8 cellular contexts compared by ENCODE assay signal in genomic region chr6:149938571-149939462, GRCh38. TPM values are rescaled to one million over a fixed set of nuclear protein-coding genes. Genes with fewer than 3 reads are reported as not detected.
A peak's percentile ranks its signal among the peaks of the same experiment; 100 is the strongest.
DNase-seq lines count a peak whose midpoint lies in the region; ATAC-seq, FAIRE-seq and TF ChIP-seq lines count a peak whose summit lies in the region.

No MANE protein-coding gene starts in this region.

- H3K4ac ChIP-seq in H1 (replicated peaks; ENCODE audit: insufficient read length, low read depth, low read length) = no peak overlapping the region

- H2BK20ac ChIP-seq in H1 (ENCODE audit: low read length) = no peak overlapping the region

- H3K27me3 ChIP-seq in H1 (replicated peaks in 1 of 4; ENCODE audit: control insufficient read depth in 3 of 4, extremely low read depth in 1 of 4, insufficient read depth in 3 of 4, low read length in 3 of 4) = peaks cover 72 to 95% (median 90%) of the 10 kb centered on the region in 4 experiments
- H3K27me3 ChIP-seq in neutrophil = peaks cover 100% of the 10 kb centered on the region

- TF ChIP-seq CTCF in AG10803 (conservative IDR thresholded peaks at IDR 0.05; ENCODE audit: low read length) (no peak), H1 (IDR thresholded peaks at IDR 0.05; ENCODE audit: control extremely low read depth in 1 of 3, insufficient read depth in 1 of 3, low read depth in 1 of 3, low read length in 3 of 3) (no peak), neutrophil (IDR thresholded peaks at IDR 0.05) (no peak)

- no peak for TF ChIP-seq EP300 in H1 (IDR thresholded peaks at IDR 0.05; ENCODE audit: borderline replicate concordance in 1 of 2, low read depth in 2 of 2, low read length in 2 of 2)

- peak overlapping the region; percentile 58 to 71 for H3K4me2 ChIP-seq in H1 (ENCODE audit: insufficient read depth in 1 of 2, low read depth in 2 of 2, low read length in 2 of 2)

- H2BK12ac ChIP-seq in H1 (ENCODE audit: low read depth, low read length) = no peak overlapping the region

- H3K27ac ChIP-seq in H1 (ENCODE audit: low read depth, low read length) (no peak overlapping the region), neutrophil (no peak overlapping the region)

- H3K79me2 ChIP-seq in H1 (ENCODE audit: control insufficient read depth in 1 of 2, insufficient read depth in 2 of 2, low read length in 2 of 2) = no peaks in the 10 kb centered on the region

- TF ChIP-seq RAD21 in H1 (IDR thresholded peaks at IDR 0.05 in 1 of 2, conservative IDR thresholded peaks at IDR 0.05 in 1 of 2; ENCODE audit: low read depth in 2 of 2, low read length in 2 of 2) = no peak

- no peaks in the 10 kb centered on the region for H3K79me1 ChIP-seq in H1 (ENCODE audit: low read depth, low read length)

- H2BK15ac ChIP-seq in H1 (ENCODE audit: low read length) = no peak overlapping the region

- no peak overlapping the region; the same call in 1 of the 2 replicates for H3K18ac ChIP-seq in H1 (ENCODE audit: extremely low read depth, low read length)

- H3K56ac ChIP-seq in H1 (replicated peaks; ENCODE audit: insufficient read length, low read depth, low read length) = no peak overlapping the region

- no peak overlapping the region for H3K9ac ChIP-seq in H1 (replicated peaks in 1 of 4; ENCODE audit: extremely low read depth in 1 of 4, low read depth in 3 of 4, low read length in 3 of 4)

- TF ChIP-seq POLR2A in H1 (IDR thresholded peaks at IDR 0.05; ENCODE audit: control extremely low read depth in 1 of 2, low read depth in 2 of 2, low read length in 2 of 2) (no peak), erythroblast (IDR thresholded peaks at IDR 0.05; ENCODE audit: low read length) (no peak)

- no peak overlapping the region for H2AK5ac ChIP-seq in H1 (ENCODE audit: low read depth, low read length)

- no peak overlapping the region for H3K14ac ChIP-seq in H1 (ENCODE audit: insufficient read length)

- H4K20me1 ChIP-seq in H1 (replicated peaks in 1 of 2; ENCODE audit: control insufficient read depth in 1 of 2, insufficient read depth in 2 of 2, low read length in 2 of 2) = peaks cover 6 to 12% of the 10 kb centered on the region in 2 experiments

- peaks cover 0 to 6% (median 3%) of the 10 kb centered on the region in 4 experiments; a peak in 5 of 7 replicates for H3K4me1 ChIP-seq in H1 (replicated peaks in 1 of 4; ENCODE audit: control insufficient read depth in 3 of 4, insufficient read depth in 4 of 4, low read length in 3 of 4)
- H3K4me1 ChIP-seq in neutrophil (ENCODE audit: control insufficient read depth in 1 of 2, insufficient read depth in 1 of 2, low read depth in 1 of 2, low read length in 1 of 2) = peaks cover 16 to 24% of the 10 kb centered on the region in 2 experiments

- H4K8ac ChIP-seq in H1 (ENCODE audit: extremely low read depth, insufficient read depth, low read length) = no peak overlapping the region

- ATAC-seq in GM19023 (IDR thresholded peaks at IDR 0.05; ENCODE audit: unreplicated experiment) = peak; percentile 78
- ATAC-seq in HG03159 (IDR thresholded peaks at IDR 0.05; ENCODE audit: unreplicated experiment) = peak; percentile 72

- H3K36me3 ChIP-seq in H1 (ENCODE audit: control insufficient read depth in 2 of 4, insufficient read depth in 4 of 4, low read length in 3 of 4) (peaks cover 0 to 4% (median 0%) of the 10 kb centered on the region in 4 experiments; a peak in 1 of 8 replicates), neutrophil (no peaks in the 10 kb centered on the region)

- POLR2A ChIA-PET in H1 (lab: Charles Lee; ENCODE audit: partially characterized antibody) = interaction anchor here (1.2 kb wide), 1 partner anchor 54 kb away, joined by 4 read pairs; no protein-coding TSS in a partner anchor

- H3K4me3 ChIP-seq in AG10803 (ENCODE audit: low read length) (peak overlapping the region; percentile 58), H1 (ENCODE audit: extremely low read depth in 1 of 4, insufficient read depth in 2 of 4, low read depth in 3 of 4, low read length in 4 of 4) (peak overlapping the region; percentile 14 to 56 (median 42); a peak in 7 of 8 replicates), neutrophil (ENCODE audit: low read depth in 1 of 2, low read length in 1 of 2) (peak overlapping the region; percentile 22 to 52)

- H3K23ac ChIP-seq in H1 (ENCODE audit: insufficient read length) = no peak overlapping the region

- FAIRE-seq in H1 (lab: Jason Lieb, UNC) = no peak

- H3K9me3 ChIP-seq in H1 (ENCODE audit: insufficient read depth in 2 of 2, low read depth in 1 of 2, low read length in 1 of 2) (no peaks in the 10 kb centered on the region), neutrophil (no peaks in the 10 kb centered on the region)

- CTCF ChIA-PET in H1 (lab: Charles Lee; ENCODE audit: partially characterized antibody) = interaction anchor here (0.8 kb wide), 1 partner anchor 98 kb away, joined by 3 read pairs; no protein-coding TSS in a partner anchor

- H2BK5ac ChIP-seq in H1 (ENCODE audit: low read depth, low read length) = no peak overlapping the region

- peaks cover 15% of the 10 kb centered on the region; the same call in 1 of the 2 replicates for H3K23me2 ChIP-seq in H1 (ENCODE audit: low read depth, low read length)

- H2BK120ac ChIP-seq in H1 (replicated peaks; ENCODE audit: low read depth, low read length) = no peak overlapping the region

- 5% methylated on average over 59 of the region's 59 CpGs; no CpG with 5 or more reads in 1 of the 2 experiments for WGBS in H1 (ENCODE audit: extremely low coverage in 1 of 2, insufficient coverage in 1 of 2, insufficient read length in 1 of 2, insufficient replicate concordance in 2 of 2, low coverage in 1 of 2, low lambda C conversion rate in 2 of 2, missing lambda C conversion rate in 1 of 2), 2 experiments

- H2AFZ ChIP-seq in H1 (ENCODE audit: low read length) = no peak overlapping the region; the same call in 1 of the 2 replicates

- no peak overlapping the region for H4K5ac ChIP-seq in H1 (ENCODE audit: insufficient read length, low read depth, low read length)

- DNase-seq in AG10803 (ENCODE audit: low read depth) (peak; percentile 5), T-helper 9 cell (peak; percentile 41), H1 (ENCODE audit: low read depth in 1 of 2, low spot score in 2 of 2) (peak in 1 of 2 experiments; percentile 57), SIG-M5 (lab: John Stamatoyannopoulos, UW) (no peak), erythroblast (lab: John Stamatoyannopoulos, UW) (no peak)

- no peak overlapping the region for H4K91ac ChIP-seq in H1 (replicated peaks; ENCODE audit: insufficient read length, low read length)

TF ChIP-seq in H1, 55 proteins besides CTCF, POLR2A, EP300 and RAD21 (continues in another document):
- TF ChIP-seq ATF3 (IDR thresholded peaks at IDR 0.05; ENCODE audit: insufficient read depth, low read depth, low read length) = no peak

RNA-seq across cellular contexts. Expression of gene ULBP2, which starts 3.0 kb away (rescaled TPM):
- total RNA-seq in H1 (2021; fragmentation: NEBNext Ultra II Directional; extraction: Animal tissue kit (Norgen Biotek cat#: 25700)) = not detected in 2 replicates
- polyA plus RNA-seq in H1 (2011; rRNA removed) = 0.05 TPM in 1 of 2 replicates, not detected in the other
- polyA plus RNA-seq in H1 (2011; cell fraction: cytosol; rRNA removed) = not detected
- not detected for polyA plus RNA-seq in H1 (2011; cell fraction: nucleus; rRNA removed)
- not detected in 4 replicates for polyA plus RNA-seq in H1 (2012, experiment 1 of 2)
- not detected for polyA plus RNA-seq in H1 (2012, experiment 2 of 2)
- 0.04 TPM for polyA plus RNA-seq in H1 (2013, experiment 1 of 2)
- 0.04 TPM for polyA plus RNA-seq in H1 (2013, experiment 2 of 2)
- not detected in 2 replicates for polyA minus RNA-seq in H1 (2011; rRNA and poly(A)+ RNA removed)
- polyA minus RNA-seq in H1 (2011; cell fraction: cytosol; rRNA and poly(A)+ RNA removed) = not detected
- polyA minus RNA-seq in H1 (2011; cell fraction: nucleus; rRNA and poly(A)+ RNA removed) = not detected

RNA-seq across cellular contexts. Expression of gene RAET1G, which starts 15.9 kb away (rescaled TPM):
- total RNA-seq in H1 (2021; fragmentation: NEBNext Ultra II Directional; extraction: Animal tissue kit (Norgen Biotek cat#: 25700)) = not detected in 2 replicates
- 0.08 and 0.16 TPM in 2 replicates for polyA plus RNA-seq in H1 (2011; rRNA removed)
- polyA plus RNA-seq in H1 (2011; cell fraction: cytosol; rRNA removed) = not detected
- not detected for polyA plus RNA-seq in H1 (2011; cell fraction: nucleus; rRNA removed)
- 0.23 to 0.31 TPM in 2 of 4 replicates, not detected in the others for polyA plus RNA-seq in H1 (2012, experiment 1 of 2)
- polyA plus RNA-seq in H1 (2012, experiment 2 of 2) = not detected
- polyA plus RNA-seq in H1 (2013, experiment 1 of 2) = 0.08 TPM
- 0.09 TPM for polyA plus RNA-seq in H1 (2013, experiment 2 of 2)
- not detected in 2 replicates for polyA minus RNA-seq in H1 (2011; rRNA and poly(A)+ RNA removed)
- polyA minus RNA-seq in H1 (2011; cell fraction: cytosol; rRNA and poly(A)+ RNA removed) = not detected
- not detected for polyA minus RNA-seq in H1 (2011; cell fraction: nucleus; rRNA and poly(A)+ RNA removed)

RNA-seq across cellular contexts. Expression of gene ULBP1, which starts 24.9 kb away (rescaled TPM):
- total RNA-seq in H1 (2021; fragmentation: NEBNext Ultra II Directional; extraction: Animal tissue kit (Norgen Biotek cat#: 25700)) = 0.42 and 0.60 TPM in 2 replicates
- 0.32 and 0.42 TPM in 2 replicates for polyA plus RNA-seq in H1 (2011; rRNA removed)
- polyA plus RNA-seq in H1 (2011; cell fraction: cytosol; rRNA removed) = 0.52 TPM
- 1.1 TPM for polyA plus RNA-seq in H1 (2011; cell fraction: nucleus; rRNA removed)
- polyA plus RNA-seq in H1 (2012, experiment 1 of 2) = 0.43 to 0.70 TPM (median 0.55 TPM) in 4 replicates
- polyA plus RNA-seq in H1 (2012, experiment 2 of 2) = 0.04 TPM
- polyA plus RNA-seq in H1 (2013, experiment 1 of 2) = 1.1 TPM
- polyA plus RNA-seq in H1 (2013, experiment 2 of 2) = 0.92 TPM
- polyA minus RNA-seq in H1 (2011; rRNA and poly(A)+ RNA removed) = 0.24 and 0.60 TPM in 2 replicates
- polyA minus RNA-seq in H1 (2011; cell fraction: cytosol; rRNA and poly(A)+ RNA removed) = 0.59 TPM
- polyA minus RNA-seq in H1 (2011; cell fraction: nucleus; rRNA and poly(A)+ RNA removed) = 1.2 TPM

RNA-seq across cellular contexts. Expression of gene RAET1E, which starts 40.9 kb away (rescaled TPM):
- not detected in 2 replicates for total RNA-seq in H1 (2021; fragmentation: NEBNext Ultra II Directional; extraction: Animal tissue kit (Norgen Biotek cat#: 25700))
- not detected in 2 replicates for polyA plus RNA-seq in H1 (2011; rRNA removed)
- polyA plus RNA-seq in H1 (2011; cell fraction: cytosol; rRNA removed) = not detected
- polyA plus RNA-seq in H1 (2011; cell fraction: nucleus; rRNA removed) = not detected
- not detected in 4 replicates for polyA plus RNA-seq in H1 (2012, experiment 1 of 2)
- polyA plus RNA-seq in H1 (2012, experiment 2 of 2) = not detected
- not detected for polyA plus RNA-seq in H1 (2013, experiment 1 of 2)
- polyA plus RNA-seq in H1 (2013, experiment 2 of 2) = not detected
- polyA minus RNA-seq in H1 (2011; rRNA and poly(A)+ RNA removed) = not detected in 2 replicates
- not detected for polyA minus RNA-seq in H1 (2011; cell fraction: cytosol; rRNA and poly(A)+ RNA removed)
- not detected for polyA minus RNA-seq in H1 (2011; cell fraction: nucleus; rRNA and poly(A)+ RNA removed)

Comparison
In these comparisons a context has a peak if more than half of its experiments do, and no peak if none do; other contexts are left out.
1. DNase-seq: peak in AG10803 (single experiment) and T-helper 9 cell (single experiment); none in SIG-M5 (single experiment) and erythroblast (0 of 2).
2. Peak in every context shown above with its lines, with median percentiles within 50 percentile points of each other: H3K4me3 ChIP-seq.